In the genomic region with DNA sequence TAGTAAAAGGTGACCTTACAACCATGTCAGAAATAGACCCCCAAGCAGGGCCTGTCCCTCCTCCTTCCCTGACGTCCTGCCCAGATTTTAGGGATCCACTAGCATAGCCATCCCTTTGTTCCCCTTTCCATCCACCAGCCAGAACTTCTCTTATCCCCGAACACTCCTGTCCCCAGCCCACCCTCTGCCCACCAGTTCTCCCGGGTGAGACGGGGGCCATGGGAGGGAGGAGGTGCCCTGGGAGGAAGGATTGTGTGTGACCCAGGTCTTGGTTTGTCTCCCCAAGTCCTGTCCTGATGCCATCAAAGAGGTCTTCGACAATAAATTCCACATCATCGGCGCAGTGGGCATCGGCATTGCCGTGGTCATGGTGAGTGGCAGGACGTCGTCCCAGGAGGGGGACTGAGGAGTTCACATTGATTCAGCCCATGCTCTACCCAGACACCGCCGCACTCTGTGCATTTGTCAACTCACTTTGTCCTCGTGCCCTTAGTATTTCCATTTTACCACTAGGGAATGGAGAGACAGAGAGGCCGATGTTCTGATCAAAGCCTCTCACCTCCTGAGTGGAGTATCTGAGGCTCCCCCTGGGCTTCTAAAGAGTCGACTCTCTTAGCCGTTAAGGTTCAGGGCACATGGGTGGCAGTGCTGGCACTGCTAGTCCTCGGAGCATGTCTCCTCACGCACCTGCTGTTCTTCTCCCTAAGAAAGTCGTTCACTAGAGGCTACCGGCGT, we compare ENCODE assay signal across 22 cellular contexts. TPM values are rescaled to one million over a fixed set of nuclear protein-coding genes. Genes with fewer than 3 reads are reported as not detected.
DNase-seq lines count a peak whose midpoint lies in the region; TF ChIP-seq lines count a peak whose summit lies in the region.
"Had no signal": no experiment of that assay in that cellular context is flagged by ENCODE, and none has a peak within 500 bp of the region (broad histone marks: within the 10 kb centered on the region; RNA-seq: fewer than 3 reads in every experiment).

No MANE protein-coding gene starts in this region.

- H3K4me2 ChIP-seq in OCI-LY1 (ENCODE audit: low read length) = no peak overlapping the region

- TF ChIP-seq CTCF in OCI-LY1 (IDR thresholded peaks at IDR 0.05; ENCODE audit: low read length) = no peak
- TF ChIP-seq CTCF in nephron (IDR thresholded peaks at IDR 0.05; ENCODE audit: unreplicated experiment in 3 of 3) = no peak

- H3K79me2 ChIP-seq in OCI-LY1 (ENCODE audit: insufficient read depth, low read length) = no peaks in the 10 kb centered on the region

- H2AFZ ChIP-seq in OCI-LY1 (ENCODE audit: low read length) = no peak overlapping the region

- H3K9me3 Mint-ChIP-seq in nephron = no peaks in the 10 kb centered on the region
- H3K9me3 Mint-ChIP-seq: activated naive CD4-positive, alpha-beta T cell treated with anti-CD3 and anti-CD28 coated beads for 36 hours; dendritic cell treated with granulocyte-macrophage colony-stimulating factor and Interleukin-4, amounts not matched to agents 40 ng/mL and 50 ng/mL, for 4 days; IgD-negative memory B cell; memory B cell had no signal

- no peak overlapping the region for H3K4me3 ChIP-seq in OCI-LY1 (ENCODE audit: low read depth, low read length, poor library complexity, severe bottlenecking)

- no peaks in the 10 kb centered on the region for H3K9me3 ChIP-seq in OCI-LY1 (ENCODE audit: low read length)

- no peaks in the 10 kb centered on the region for H3K36me3 Mint-ChIP-seq in nephron (ENCODE audit: low read depth)
- H3K36me3 Mint-ChIP-seq: IgD-negative memory B cell had no signal

- no peaks in the 10 kb centered on the region for H3K27me3 ChIP-seq in OCI-LY1 (ENCODE audit: insufficient read depth, low read length)

- H3F3A ChIP-seq in OCI-LY1 (ENCODE audit: insufficient read depth, low read length) = no peaks in the 10 kb centered on the region

- peaks cover 48% of the 10 kb centered on the region for H3K4me1 Mint-ChIP-seq in nephron
- H3K4me1 Mint-ChIP-seq: IgD-negative memory B cell had no signal

- H4K20me1 ChIP-seq in OCI-LY1 (ENCODE audit: insufficient read depth, low read length) = no peaks in the 10 kb centered on the region

- DNase-seq in substantia nigra (lab: John Stamatoyannopoulos, UW) = no peak
- no peak for DNase-seq in activated naive CD4-positive, alpha-beta T cell treated with anti-CD3 and anti-CD28 coated beads, Interleukin-2, amount 50 U/mL, for 16 hours
- DNase-seq in HuH-7 (ENCODE audit: low spot score) = no peak
- DNase-seq in SK-N-DZ (ENCODE audit: low spot score) = no peak
- no peak for DNase-seq in activated CD8-positive, alpha-beta memory T cell treated with anti-CD3 and anti-CD28 coated beads for 24 hours
- DNase-seq: activated CD4-positive, alpha-beta T cell treated with anti-CD3 and anti-CD28 coated beads for 4 hours; activated naive CD4-positive, alpha-beta T cell treated with anti-CD3 and anti-CD28 coated beads for 36 hours; AML-193; erythroblast; glutamatergic neuron; GOT3; NCI-H524; OCI-M1; stimulated activated CD4-positive, alpha-beta T cell treated with anti-CD3 and anti-CD28 coated beads, Interleukin-2, amount 100 ng/mL, for 48 hours; T1000 had no signal

- H3K9ac ChIP-seq in OCI-LY1 (ENCODE audit: low read length) = no peak overlapping the region; the same call in 1 of the 2 replicates

- H3K36me3 ChIP-seq in OCI-LY1 (ENCODE audit: insufficient read depth, low read length) = peaks cover 60% of the 10 kb centered on the region

- H3K27me3 Mint-ChIP-seq in nephron (ENCODE audit: low read depth) = peaks cover 13% of the 10 kb centered on the region
- H3K27me3 Mint-ChIP-seq: memory B cell had no signal

- peak overlapping the region; percentile 26 to 66 (median 40) for H3K27ac Mint-ChIP-seq in nephron
- H3K27ac Mint-ChIP-seq: activated naive CD4-positive, alpha-beta T cell treated with anti-CD3 and anti-CD28 coated beads for 36 hours; dendritic cell treated with granulocyte-macrophage colony-stimulating factor and Interleukin-4, amounts not matched to agents 40 ng/mL and 50 ng/mL, for 4 days; IgD-negative memory B cell; memory B cell had no signal

- H3K27ac ChIP-seq in OCI-LY1 (ENCODE audit: low read depth, low read length, poor library complexity, severe bottlenecking) = peak overlapping the region; percentile 46
- H3K27ac ChIP-seq in cingulate gyrus (ENCODE audit: low read depth, low read length) = peak overlapping the region; percentile 93
- H3K27ac ChIP-seq in substantia nigra (ENCODE audit: low read depth, low read length, poor library complexity, severe bottlenecking) = peak overlapping the region; percentile 96

- peaks cover 40% of the 10 kb centered on the region for H3K4me1 ChIP-seq in OCI-LY1 (ENCODE audit: insufficient read depth, low read length, severe bottlenecking)

- H3K4me3 Mint-ChIP-seq in nephron = no peak overlapping the region
- H3K4me3 Mint-ChIP-seq: activated naive CD4-positive, alpha-beta T cell treated with anti-CD3 and anti-CD28 coated beads for 36 hours; dendritic cell treated with granulocyte-macrophage colony-stimulating factor and Interleukin-4, amounts not matched to agents 40 ng/mL and 50 ng/mL, for 4 days; IgD-negative memory B cell; memory B cell had no signal

- no peaks in the 10 kb centered on the region for H3K9me2 ChIP-seq in OCI-LY1 (ENCODE audit: low read depth, low read length)

RNA-seq across cellular contexts. Expression of a gene that starts 35.9 kb away (rescaled TPM):
- 108 and 135 TPM in 2 replicates for polyA plus RNA-seq in SK-N-DZ (2014; cell fraction: cytosol; rRNA removed)
- 46.5 and 66.6 TPM in 2 replicates for polyA plus RNA-seq in SK-N-DZ (2014; cell fraction: nucleus; rRNA removed)
- polyA plus RNA-seq: neural cell had no signal

Comparison
In these comparisons a context has a peak if more than half of its experiments do, and no peak if none do; other contexts are left out.
1. H3K27ac ChIP-seq: peak in every context shown above with its lines; median percentile 96 in substantia nigra; 93 in cingulate gyrus; 46 in OCI-LY1.